ENCODE assay signal across 2 cellular contexts in the genomic region with DNA sequence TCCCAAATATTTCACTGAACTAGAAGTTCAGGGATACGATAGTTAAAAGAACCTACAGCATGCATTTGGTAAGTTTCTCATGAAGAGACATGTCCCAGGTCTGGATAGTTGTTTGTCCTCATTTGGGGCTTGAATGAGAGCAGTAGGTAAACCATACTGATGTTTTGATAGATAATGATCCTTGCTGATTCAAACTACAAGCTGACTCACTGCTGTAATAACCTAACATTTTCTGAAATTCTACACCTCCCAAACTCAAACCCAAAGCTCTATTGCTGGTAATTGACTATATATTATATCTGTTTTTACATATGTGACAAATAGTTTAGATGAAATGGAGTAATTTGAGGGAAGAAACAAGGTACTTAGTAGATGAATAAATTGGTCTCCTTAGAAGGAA.
TF ChIP-seq lines count a peak whose summit lies in the region.

No MANE protein-coding gene starts in this region.

TF ChIP-seq in IMR-90, 13 proteins besides CTCF, POLR2A, EP300 and RAD21:
- TF ChIP-seq RFX5 (IDR thresholded peaks at IDR 0.05; ENCODE audit: low read depth, low read length), result no peak
- TF ChIP-seq FOS (IDR thresholded peaks at IDR 0.05; ENCODE audit: low read depth, low read length), result no peak
- no peak for TF ChIP-seq NFE2L2 (IDR thresholded peaks at IDR 0.05; ENCODE audit: low read depth, low read length)
- no peak for TF ChIP-seq MAZ (IDR thresholded peaks at IDR 0.05; ENCODE audit: borderline replicate concordance, low read depth, low read length)
- no peak for TF ChIP-seq BHLHE40 (IDR thresholded peaks at IDR 0.05; ENCODE audit: low read depth, low read length)
- TF ChIP-seq CEBPB (IDR thresholded peaks at IDR 0.05; ENCODE audit: low read depth, low read length), result no peak
- no peak for TF ChIP-seq CHD1 (IDR thresholded peaks at IDR 0.05; ENCODE audit: low read depth, low read length)
- no peak for TF ChIP-seq SMC3 (IDR thresholded peaks at IDR 0.05; ENCODE audit: low read depth, low read length)
- no peak for TF ChIP-seq MXI1 (IDR thresholded peaks at IDR 0.05; ENCODE audit: borderline replicate concordance, low read depth, low read length)
- no peak for TF ChIP-seq RCOR1 (IDR thresholded peaks at IDR 0.05; ENCODE audit: insufficient replicate concordance, low read length)
- TF ChIP-seq, protein P1, sequence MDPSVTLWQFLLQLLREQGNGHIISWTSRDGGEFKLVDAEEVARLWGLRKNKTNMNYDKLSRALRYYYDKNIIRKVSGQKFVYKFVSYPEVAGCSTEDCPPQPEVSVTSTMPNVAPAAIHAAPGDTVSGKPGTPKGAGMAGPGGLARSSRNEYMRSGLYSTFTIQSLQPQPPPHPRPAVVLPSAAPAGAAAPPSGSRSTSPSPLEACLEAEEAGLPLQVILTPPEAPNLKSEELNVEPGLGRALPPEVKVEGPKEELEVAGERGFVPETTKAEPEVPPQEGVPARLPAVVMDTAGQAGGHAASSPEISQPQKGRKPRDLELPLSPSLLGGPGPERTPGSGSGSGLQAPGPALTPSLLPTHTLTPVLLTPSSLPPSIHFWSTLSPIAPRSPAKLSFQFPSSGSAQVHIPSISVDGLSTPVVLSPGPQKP (IDR thresholded peaks at IDR 0.05; ENCODE audit: borderline replicate concordance, low read depth, low read length), result no peak

TF ChIP-seq in SK-N-SH treated with all-trans-retinoic acid at 6 μM for 48 hours, 23 proteins besides CTCF, POLR2A, EP300 and RAD21:
- TF ChIP-seq TCF4 (CRISPR knock-in tag; IDR thresholded peaks at IDR 0.05; ENCODE audit: borderline replicate concordance) (no peak), RARB (CRISPR knock-in tag; IDR thresholded peaks at IDR 0.05) (no peak), SNAI2 (CRISPR knock-in tag; IDR thresholded peaks at IDR 0.05) (no peak), ZNF8 (CRISPR knock-in tag; IDR thresholded peaks at IDR 0.05) (no peak), ARNTL (CRISPR knock-in tag; IDR thresholded peaks at IDR 0.05; ENCODE audit: borderline replicate concordance, low read depth) (no peak), ESRRG (CRISPR knock-in tag; IDR thresholded peaks at IDR 0.05) (no peak), ZNF565 (CRISPR knock-in tag; conservative IDR thresholded peaks at IDR 0.05; ENCODE audit: low read depth) (no peak), TOX (CRISPR knock-in tag; IDR thresholded peaks at IDR 0.05; ENCODE audit: borderline replicate concordance) (no peak), BACH2 (CRISPR knock-in tag; IDR thresholded peaks at IDR 0.05; ENCODE audit: borderline replicate concordance) (no peak), ISL1 (CRISPR knock-in tag; IDR thresholded peaks at IDR 0.05) (no peak), GLIS3 (CRISPR knock-in tag; IDR thresholded peaks at IDR 0.05) (no peak), CSDC2 (CRISPR knock-in tag; IDR thresholded peaks at IDR 0.05) (no peak)
- TF ChIP-seq, protein P2, sequence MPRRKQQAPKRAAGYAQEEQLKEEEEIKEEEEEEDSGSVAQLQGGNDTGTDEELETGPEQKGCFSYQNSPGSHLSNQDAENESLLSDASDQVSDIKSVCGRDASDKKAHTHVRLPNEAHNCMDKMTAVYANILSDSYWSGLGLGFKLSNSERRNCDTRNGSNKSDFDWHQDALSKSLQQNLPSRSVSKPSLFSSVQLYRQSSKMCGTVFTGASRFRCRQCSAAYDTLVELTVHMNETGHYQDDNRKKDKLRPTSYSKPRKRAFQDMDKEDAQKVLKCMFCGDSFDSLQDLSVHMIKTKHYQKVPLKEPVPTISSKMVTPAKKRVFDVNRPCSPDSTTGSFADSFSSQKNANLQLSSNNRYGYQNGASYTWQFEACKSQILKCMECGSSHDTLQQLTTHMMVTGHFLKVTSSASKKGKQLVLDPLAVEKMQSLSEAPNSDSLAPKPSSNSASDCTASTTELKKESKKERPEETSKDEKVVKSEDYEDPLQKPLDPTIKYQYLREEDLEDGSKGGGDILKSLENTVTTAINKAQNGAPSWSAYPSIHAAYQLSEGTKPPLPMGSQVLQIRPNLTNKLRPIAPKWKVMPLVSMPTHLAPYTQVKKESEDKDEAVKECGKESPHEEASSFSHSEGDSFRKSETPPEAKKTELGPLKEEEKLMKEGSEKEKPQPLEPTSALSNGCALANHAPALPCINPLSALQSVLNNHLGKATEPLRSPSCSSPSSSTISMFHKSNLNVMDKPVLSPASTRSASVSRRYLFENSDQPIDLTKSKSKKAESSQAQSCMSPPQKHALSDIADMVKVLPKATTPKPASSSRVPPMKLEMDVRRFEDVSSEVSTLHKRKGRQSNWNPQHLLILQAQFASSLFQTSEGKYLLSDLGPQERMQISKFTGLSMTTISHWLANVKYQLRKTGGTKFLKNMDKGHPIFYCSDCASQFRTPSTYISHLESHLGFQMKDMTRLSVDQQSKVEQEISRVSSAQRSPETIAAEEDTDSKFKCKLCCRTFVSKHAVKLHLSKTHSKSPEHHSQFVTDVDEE (CRISPR knock-in tag; IDR thresholded peaks at IDR 0.05), result no peak
- TF ChIP-seq, protein P3, sequence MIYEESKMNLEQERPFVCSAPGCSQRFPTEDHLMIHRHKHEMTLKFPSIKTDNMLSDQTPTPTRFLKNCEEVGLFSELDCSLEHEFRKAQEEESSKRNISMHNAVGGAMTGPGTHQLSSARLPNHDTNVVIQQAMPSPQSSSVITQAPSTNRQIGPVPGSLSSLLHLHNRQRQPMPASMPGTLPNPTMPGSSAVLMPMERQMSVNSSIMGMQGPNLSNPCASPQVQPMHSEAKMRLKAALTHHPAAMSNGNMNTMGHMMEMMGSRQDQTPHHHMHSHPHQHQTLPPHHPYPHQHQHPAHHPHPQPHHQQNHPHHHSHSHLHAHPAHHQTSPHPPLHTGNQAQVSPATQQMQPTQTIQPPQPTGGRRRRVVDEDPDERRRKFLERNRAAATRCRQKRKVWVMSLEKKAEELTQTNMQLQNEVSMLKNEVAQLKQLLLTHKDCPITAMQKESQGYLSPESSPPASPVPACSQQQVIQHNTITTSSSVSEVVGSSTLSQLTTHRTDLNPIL (CRISPR knock-in tag; IDR thresholded peaks at IDR 0.05; ENCODE audit: low read depth), result no peak
